ENCODE assay signal across 1 cellular context in genomic region chr2:19990416-19990728, GRCh38.
A peak's percentile ranks its signal among the peaks of the same experiment; 100 is the strongest.
TF ChIP-seq lines count a peak whose summit lies in the region.

No MANE protein-coding gene starts in this region.

TF ChIP-seq in HepG2, 621 proteins besides CTCF, POLR2A, EP300 and RAD21 (continued from another document and continues in another):
- TF ChIP-seq MLXIP (CRISPR knock-in tag; IDR thresholded peaks at IDR 0.05; ENCODE audit: borderline replicate concordance) = no peak; the same call in 1 of the 2 replicates
- no peak for TF ChIP-seq SNAPC2 (CRISPR knock-in tag; IDR thresholded peaks at IDR 0.05)
- TF ChIP-seq KMT2B (CRISPR knock-in tag; IDR thresholded peaks at IDR 0.05) = no peak
- TF ChIP-seq IKZF1 (IDR thresholded peaks at IDR 0.05) = no peak
- TF ChIP-seq ZNF280D (CRISPR knock-in tag; IDR thresholded peaks at IDR 0.05) = 0 out of 2 replicates have a peak, but pooled peaks have one; percentile 16
- no peak for TF ChIP-seq SRSF4 (IDR thresholded peaks at IDR 0.05; ENCODE audit: low read depth, low read length, poor library complexity, severe bottlenecking)
- TF ChIP-seq ZNF563 (CRISPR knock-in tag; IDR thresholded peaks at IDR 0.05) = no peak
- no peak for TF ChIP-seq PHF5A (CRISPR knock-in tag; IDR thresholded peaks at IDR 0.05; ENCODE audit: low read depth, unreplicated experiment)
- TF ChIP-seq ZC3H13 (CRISPR knock-in tag; IDR thresholded peaks at IDR 0.05) = no peak
- TF ChIP-seq ZNF740 (CRISPR knock-in tag; IDR thresholded peaks at IDR 0.05) = no peak
- TF ChIP-seq ZNF770 (CRISPR knock-in tag; IDR thresholded peaks at IDR 0.05) = no peak; the same call in 1 of the 2 replicates
- TF ChIP-seq TEAD2 (CRISPR knock-in tag; IDR thresholded peaks at IDR 0.05) = no peak
- TF ChIP-seq SYNCRIP (IDR thresholded peaks at IDR 0.05; ENCODE audit: insufficient read depth, low read depth, low read length) = no peak
- TF ChIP-seq CCAR2 (optimal IDR thresholded peaks at IDR 0.05; ENCODE audit: low read depth, low read length) = no peak
- no peak for TF ChIP-seq RBM22 (optimal IDR thresholded peaks at IDR 0.05; ENCODE audit: low read length)
- TF ChIP-seq SKIL (CRISPR knock-in tag; IDR thresholded peaks at IDR 0.05; ENCODE audit: borderline replicate concordance) = no peak
- no peak for TF ChIP-seq MAFF (IDR thresholded peaks at IDR 0.05; ENCODE audit: low read depth, low read length)
- no peak for TF ChIP-seq ZNF350 (CRISPR knock-in tag; IDR thresholded peaks at IDR 0.05; ENCODE audit: borderline replicate concordance, low read depth)
- no peak for TF ChIP-seq ZNF275 (CRISPR knock-in tag; IDR thresholded peaks at IDR 0.05; ENCODE audit: borderline replicate concordance)
- TF ChIP-seq CAMTA2 (CRISPR knock-in tag; IDR thresholded peaks at IDR 0.05; ENCODE audit: borderline replicate concordance) = no peak
- 0 out of 2 replicates have a peak, but pooled peaks have one; percentile 55 for TF ChIP-seq ZNF567 (CRISPR knock-in tag; IDR thresholded peaks at IDR 0.05; ENCODE audit: borderline replicate concordance)
- TF ChIP-seq TRIM24 (CRISPR knock-in tag; IDR thresholded peaks at IDR 0.05) = no peak
- peak; percentile 50 for TF ChIP-seq ZGPAT (CRISPR knock-in tag; IDR thresholded peaks at IDR 0.05)
- no peak for TF ChIP-seq RXRA (CRISPR knock-in tag; IDR thresholded peaks at IDR 0.05)
- TF ChIP-seq SATB2 (CRISPR knock-in tag; IDR thresholded peaks at IDR 0.05) = peak; percentile 19; the same call in 1 of the 2 replicates
- no peak for TF ChIP-seq ADNP (CRISPR knock-in tag; IDR thresholded peaks at IDR 0.05)
- TF ChIP-seq ZBTB42 (CRISPR knock-in tag; IDR thresholded peaks at IDR 0.05) = no peak
- TF ChIP-seq ZNF710 (CRISPR knock-in tag; IDR thresholded peaks at IDR 0.05; ENCODE audit: borderline replicate concordance) = no peak; the same call in none of the 2 replicates
- TF ChIP-seq ZNF367 (CRISPR knock-in tag; IDR thresholded peaks at IDR 0.05; ENCODE audit: borderline replicate concordance) = 0 out of 2 replicates have a peak, but pooled peaks have one; percentile 15
- 0 out of 2 replicates have a peak, but pooled peaks have one; percentile 70 for TF ChIP-seq SMYD3 (CRISPR knock-in tag; IDR thresholded peaks at IDR 0.05)
- TF ChIP-seq ZNF510 (CRISPR knock-in tag; IDR thresholded peaks at IDR 0.05; ENCODE audit: low read depth) = no peak
- TF ChIP-seq SRY (CRISPR knock-in tag; IDR thresholded peaks at IDR 0.05) = no peak
- TF ChIP-seq NFKBIZ (CRISPR knock-in tag; IDR thresholded peaks at IDR 0.05) = no peak
- no peak for TF ChIP-seq TCF12 (IDR thresholded peaks at IDR 0.05)
- no peak for TF ChIP-seq TCF12 (CRISPR knock-in tag; IDR thresholded peaks at IDR 0.05)
- TF ChIP-seq CC2D1A (CRISPR knock-in tag; IDR thresholded peaks at IDR 0.05) = no peak
- no peak for TF ChIP-seq ZBTB49 (CRISPR knock-in tag; IDR thresholded peaks at IDR 0.05; ENCODE audit: borderline replicate concordance)
- no peak for TF ChIP-seq ZSCAN21 (CRISPR knock-in tag; IDR thresholded peaks at IDR 0.05; ENCODE audit: borderline replicate concordance)
- TF ChIP-seq ZNF557 (CRISPR knock-in tag; IDR thresholded peaks at IDR 0.05) = peak; percentile 8; the same call in 1 of the 2 replicates
- no peak; a peak in 1 of 4 replicates for TF ChIP-seq ATF4 (CRISPR knock-in tag; IDR thresholded peaks at IDR 0.05)
- no peak for TF ChIP-seq SPEN (CRISPR knock-in tag; IDR thresholded peaks at IDR 0.05; ENCODE audit: low read depth)
- peak; percentile 4; the same call in 1 of the 2 replicates for TF ChIP-seq ZSCAN9 (CRISPR knock-in tag; IDR thresholded peaks at IDR 0.05; ENCODE audit: borderline replicate concordance)
- peak; percentile 64; the same call in 1 of the 2 replicates for TF ChIP-seq NAIF1 (CRISPR knock-in tag; IDR thresholded peaks at IDR 0.05; ENCODE audit: borderline replicate concordance)
- TF ChIP-seq ZNF691 (CRISPR knock-in tag; IDR thresholded peaks at IDR 0.05; ENCODE audit: borderline replicate concordance, low read depth) = no peak
